Comparison of ENCODE assay signal across 1 cellular context in genomic region chr5:155767480-155767879, GRCh38.
TF ChIP-seq lines count a peak whose summit lies in the region.

No MANE protein-coding gene starts in this region.

TF ChIP-seq in GM12878, 131 proteins besides CTCF, POLR2A, EP300 and RAD21 (continued from another document):
- TF ChIP-seq HSF1 (IDR thresholded peaks at IDR 0.05; ENCODE audit: low read depth, low read length) (no peak), MXI1 (IDR thresholded peaks at IDR 0.05; ENCODE audit: low read depth, low read length) (no peak), SP1 (IDR thresholded peaks at IDR 0.05; ENCODE audit: low read depth, low read length) (no peak), MTA3 (IDR thresholded peaks at IDR 0.05; ENCODE audit: borderline replicate concordance, low read length) (no peak), CBX5 (IDR thresholded peaks at IDR 0.05; ENCODE audit: low read depth) (no peak), HDAC6 (IDR thresholded peaks at IDR 0.05; ENCODE audit: unreplicated experiment) (no peak), SMC3 (IDR thresholded peaks at IDR 0.05; ENCODE audit: borderline replicate concordance, low read length) (no peak), EZH2 (IDR thresholded peaks at IDR 0.05; ENCODE audit: borderline replicate concordance, control insufficient read depth, low read depth, low read length) (no peak), ZNF274 (IDR thresholded peaks at IDR 0.05; ENCODE audit: insufficient read depth, insufficient read length) (no peak), IRF5 (IDR thresholded peaks at IDR 0.05; ENCODE audit: borderline replicate concordance) (no peak)
TF ChIP-seq in GM12878: peak in this region for 0.
